In the genomic region with DNA sequence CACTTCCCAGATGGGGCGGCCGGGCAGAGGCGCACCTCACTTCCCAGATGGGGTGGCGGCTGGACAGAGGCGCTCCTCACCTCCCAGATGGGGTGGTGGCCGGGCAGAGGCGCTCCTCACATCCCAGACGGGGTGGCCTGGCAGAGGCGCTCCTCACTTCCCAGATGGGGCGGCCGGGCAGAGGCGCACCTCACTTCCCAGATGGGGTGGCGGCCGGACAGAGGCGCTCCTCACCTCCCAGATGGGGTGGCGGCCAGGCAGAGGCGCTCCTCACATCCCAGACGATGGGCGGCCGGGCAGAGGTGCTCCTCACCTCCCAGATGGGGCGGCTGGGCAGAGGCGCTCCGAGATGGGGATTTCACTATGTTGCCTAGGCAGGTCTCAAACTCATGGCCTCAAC, we compare ENCODE assay signal across 2 cellular contexts.
DNase-seq lines count a peak whose midpoint lies in the region; ATAC-seq and TF ChIP-seq lines count a peak whose summit lies in the region.
"Not testable (repeated sequence)": the region's sequence is repeated elsewhere in the genome, so short reads cannot be mapped to it uniquely, and the experiment has no call there.

No MANE protein-coding gene starts in this region.

- not testable (repeated sequence) for H3K4me3 ChIP-seq in DND-41 (ENCODE audit: low read depth in 1 of 2, low read length in 2 of 2)

- not testable (repeated sequence) for H4K20me1 ChIP-seq in DND-41 (ENCODE audit: insufficient read depth, low read length)

- intact Hi-C loops in posterior vena cava (cut with DNase I), result not testable (repeated sequence)

- not testable (repeated sequence) for TF ChIP-seq CTCF in DND-41 (IDR thresholded peaks at IDR 0.05; ENCODE audit: borderline replicate concordance, extremely low read depth, low read length, poor library complexity, severe bottlenecking)

- H2AFZ ChIP-seq in DND-41 (ENCODE audit: low read depth, low read length), result not testable (repeated sequence)

- peak; percentile 10 for DNase-seq in DND-41
- DNase-seq in posterior vena cava (ENCODE audit: low spot score), result peak; percentile 41

- H3K4me2 ChIP-seq in DND-41 (ENCODE audit: insufficient read depth, low read length), result not testable (repeated sequence)

- not testable (repeated sequence) for H3K9ac ChIP-seq in DND-41 (ENCODE audit: low read depth, low read length)

- H3K9me3 ChIP-seq in DND-41 (ENCODE audit: insufficient read depth, low read length, severe bottlenecking), result peaks cover 18% of the 10 kb centered on the region

- not testable (repeated sequence) for H3K27ac ChIP-seq in DND-41 (ENCODE audit: low read length)

- H3K27me3 ChIP-seq in DND-41 (ENCODE audit: insufficient read depth, low read length, poor library complexity), result not testable (repeated sequence)

- not testable (repeated sequence) for ATAC-seq in DND-41 (ENCODE audit: insufficient read depth, low read depth)

- not testable (repeated sequence) for H3K36me3 ChIP-seq in DND-41 (ENCODE audit: insufficient read depth, low read length)

- not testable (repeated sequence) for H3K4me1 ChIP-seq in DND-41 (ENCODE audit: insufficient read depth, low read length)

- H3K79me2 ChIP-seq in DND-41 (ENCODE audit: insufficient read depth, low read length), result not testable (repeated sequence)
